In genomic region chr2:85707304-85707703, GRCh38 we compare ENCODE assay signal across 9 cellular contexts. TPM values are rescaled to one million over a fixed set of nuclear protein-coding genes. Genes with fewer than 3 reads are reported as not detected.
A peak's percentile ranks its signal among the peaks of the same experiment; 100 is the strongest.
DNase-seq lines count a peak whose midpoint lies in the region; ATAC-seq and TF ChIP-seq lines count a peak whose summit lies in the region.
"Had no signal": no experiment of that assay in that cellular context is flagged by ENCODE, and none has a peak within 500 bp of the region (broad histone marks: within the 10 kb centered on the region; RNA-seq: fewer than 3 reads in every experiment).

No MANE protein-coding gene starts in this region.

- no peak overlapping the region for H2AFZ ChIP-seq in Karpas-422 (ENCODE audit: low read length)

- no peaks in the 10 kb centered on the region for H3K9me2 ChIP-seq in Karpas-422 (replicated peaks; ENCODE audit: insufficient read depth, low read length)

- DNase-seq in CD1c-positive myeloid dendritic cell (ENCODE audit: extremely low spot score) (peak; percentile 94), Karpas-422 (peak; percentile 95), Peyer's patch (peak in 2 of 3 donors; percentile 60 to 88), globus pallidus (ENCODE audit: low spot score) (peak; percentile 77), pulmonary artery endothelial cell (ENCODE audit: low read depth, low spot score) (peak; percentile 66)
- DNase-seq in activated naive CD4-positive, alpha-beta T cell treated with Interleukin-2 at 50 U/mL for 16 hours = peak; percentile 52

- no peaks in the 10 kb centered on the region for H3K79me2 ChIP-seq in Karpas-422 (ENCODE audit: low read length)

- no peak overlapping the region for H3K9ac ChIP-seq in Karpas-422 (ENCODE audit: low read length)

- peak; percentile 69 to 87 (median 82) for TF ChIP-seq CTCF in Peyer's patch (IDR thresholded peaks at IDR 0.05)

- H3K4me3 ChIP-seq in Karpas-422 (ENCODE audit: low read length) (no peak overlapping the region), Peyer's patch (no peak overlapping the region)

- H3K9me3 ChIP-seq in Karpas-422 (ENCODE audit: low read length) (no peaks in the 10 kb centered on the region), Peyer's patch (no peaks in the 10 kb centered on the region)

- peaks cover 11% of the 10 kb centered on the region for H3K4me1 ChIP-seq in Karpas-422 (ENCODE audit: low read length)
- peaks cover 0 to 15% (median 6%) of the 10 kb centered on the region in 4 donors for H3K4me1 ChIP-seq in Peyer's patch

- H4K20me1 ChIP-seq in Karpas-422 (ENCODE audit: insufficient read depth, low read depth, low read length) = no peaks in the 10 kb centered on the region

- no peak for TF ChIP-seq POLR2A in Peyer's patch (IDR thresholded peaks at IDR 0.05)

- H3K27me3 ChIP-seq in Karpas-422 (ENCODE audit: low read length) = no peaks in the 10 kb centered on the region
- no peaks in the 10 kb centered on the region for H3K27me3 ChIP-seq in Peyer's patch

- H3K4me2 ChIP-seq in Karpas-422 (ENCODE audit: low read depth, low read length, poor library complexity, severe bottlenecking) = no peak overlapping the region

- ATAC-seq in GM19035 (IDR thresholded peaks at IDR 0.05; ENCODE audit: unreplicated experiment) (peak; percentile 53), GM21360 (IDR thresholded peaks at IDR 0.05; ENCODE audit: unreplicated experiment) (no peak)

- H3K27ac ChIP-seq in Karpas-422 (ENCODE audit: low read length) (no peak overlapping the region), Peyer's patch (peak overlapping the region in 2 of 4 donors; percentile 52 to 84)

- H3K36me3 ChIP-seq in Karpas-422 (ENCODE audit: insufficient read depth, low read length) (no peaks in the 10 kb centered on the region), Peyer's patch (no peaks in the 10 kb centered on the region)

RNA-seq across cellular contexts. Expression of gene GNLY, which starts 13.1 kb away (rescaled TPM):
- total RNA-seq in Karpas-422 (2014; rRNA removed; shearing (Covaris generic); ENCODE audit: low replicate concordance) = not detected in 2 replicates
- total RNA-seq in Peyer's patch (10 to 100 TPM in 2 of 4 donors, 1 to 10 TPM in 1, not detected in 1; 1.7 to 15.3 (median 10.5) TPM), pulmonary artery endothelial cell (not detected in 2 replicates)

RNA-seq across cellular contexts. Expression of gene SFTPB, which starts 39.3 kb away (rescaled TPM):
- not detected in 2 replicates for total RNA-seq in Karpas-422 (2014; rRNA removed; shearing (Covaris generic); ENCODE audit: low replicate concordance)
- 1 to 10 TPM in 1 of 4 donors, not detected in 3; 1.7 TPM for total RNA-seq in Peyer's patch
- total RNA-seq in pulmonary artery endothelial cell = not detected in 2 replicates
- total RNA-seq: activated CD8-positive, alpha-beta memory T cell treated with anti-CD3 and anti-CD28 coated beads for 36 hours had no signal

RNA-seq across cellular contexts. Expression of gene ATOH8, which starts 46.5 kb away (rescaled TPM):
- not detected in 2 replicates for total RNA-seq in Karpas-422 (2014; rRNA removed; shearing (Covaris generic); ENCODE audit: low replicate concordance)
- 10 to 100 TPM in 2 of 4 donors, 1 to 10 TPM in 2; 5.3 to 35.5 (median 13.9) TPM for total RNA-seq in Peyer's patch
- total RNA-seq in pulmonary artery endothelial cell = 5.7 and 23.8 TPM in 2 replicates
- total RNA-seq: activated CD8-positive, alpha-beta memory T cell treated with anti-CD3 and anti-CD28 coated beads for 36 hours had no signal
